ENCODE assay signal across 8 cellular contexts in genomic region chr5:171387970-171388815, GRCh38. TPM values are rescaled to one million over a fixed set of nuclear protein-coding genes. Genes with fewer than 3 reads are reported as not detected.
DNase-seq lines count a peak whose midpoint lies in the region; ATAC-seq and TF ChIP-seq lines count a peak whose summit lies in the region.

No MANE protein-coding gene starts in this region.

- peaks cover 58% of the 10 kb centered on the region for H3K36me3 Mint-ChIP-seq in activated naive CD8-positive, alpha-beta T cell treated with anti-CD3 and anti-CD28 coated beads, Interleukin-2, amount 50 U/mL, for 24 hours (ENCODE audit: low read depth)

- no peak for TF ChIP-seq EP300 in upper lobe of left lung (IDR thresholded peaks at IDR 0.05)

- H3K27ac ChIP-seq in KMS-11 (peak overlapping the region; percentile 74), heart left ventricle (peak overlapping the region; percentile 73 to 95 (median 88)), upper lobe of left lung (peak overlapping the region; percentile 89 to 95 (median 92))

- peaks cover 47% of the 10 kb centered on the region for H4K20me1 ChIP-seq in KMS-11 (ENCODE audit: insufficient read depth)

- peaks cover 11% of the 10 kb centered on the region for H3K27me3 Mint-ChIP-seq in activated naive CD8-positive, alpha-beta T cell treated with anti-CD3 and anti-CD28 coated beads, Interleukin-2, amount 50 U/mL, for 24 hours

- TF ChIP-seq CTCF in KMS-11 (conservative IDR thresholded peaks at IDR 0.05; ENCODE audit: low read depth, low read length) (no peak), heart left ventricle (IDR thresholded peaks at IDR 0.05) (no peak), upper lobe of left lung (IDR thresholded peaks at IDR 0.05) (no peak)

- H3K36me3 ChIP-seq in KMS-11 (ENCODE audit: insufficient read depth) (peaks cover 29% of the 10 kb centered on the region; the same call in 1 of the 2 replicates), heart left ventricle (peaks cover 0 to 33% (median 23%) of the 10 kb centered on the region in 9 donors), upper lobe of left lung (peaks cover 5 to 24% (median 15%) of the 10 kb centered on the region in 4 donors)

- no peak overlapping the region for H2AFZ ChIP-seq in KMS-11 (ENCODE audit: low read depth)

- H3K4me3 ChIP-seq in KMS-11 (IDR thresholded peaks at IDR 0.05; ENCODE audit: insufficient read depth, low read depth, low read length) (no peak overlapping the region), heart left ventricle (peak overlapping the region; percentile 67 to 99 (median 84)), upper lobe of left lung (peak overlapping the region; percentile 81 to 96 (median 90))

- TF ChIP-seq POLR2A in heart left ventricle (IDR thresholded peaks at IDR 0.05) = no peak
- TF ChIP-seq POLR2A in upper lobe of left lung (IDR thresholded peaks at IDR 0.05) = no peak

- no peaks in the 10 kb centered on the region for H3K9me3 Mint-ChIP-seq in activated naive CD8-positive, alpha-beta T cell treated with anti-CD3 and anti-CD28 coated beads, Interleukin-2, amount 50 U/mL, for 24 hours

- peaks cover 70% of the 10 kb centered on the region for H3K4me1 Mint-ChIP-seq in activated naive CD8-positive, alpha-beta T cell treated with anti-CD3 and anti-CD28 coated beads, Interleukin-2, amount 50 U/mL, for 24 hours

- no peaks in the 10 kb centered on the region for H3K27me3 ChIP-seq in KMS-11 (ENCODE audit: insufficient read depth, low read depth)
- H3K27me3 ChIP-seq in heart left ventricle = no peaks in the 10 kb centered on the region
- no peaks in the 10 kb centered on the region for H3K27me3 ChIP-seq in upper lobe of left lung

- H3K4me3 Mint-ChIP-seq in activated naive CD8-positive, alpha-beta T cell treated with anti-CD3 and anti-CD28 coated beads, Interleukin-2, amount 50 U/mL, for 24 hours = peak overlapping the region; percentile 98

- intact Hi-C loops in heart left ventricle (cut with DNase I) = no loop called here
- intact Hi-C loops in posterior vena cava (cut with DNase I) = no loop called here

- DNase-seq in EL (peak; percentile 83), SW 1271 (lab: John Stamatoyannopoulos, UW) (peak; percentile 52 to 80), heart left ventricle (peak; percentile 71 to 83 (median 75)), posterior vena cava (ENCODE audit: low spot score) (peak; percentile 93), upper lobe of left lung (peak; percentile 76 to 94)
- DNase-seq in activated naive CD8-positive, alpha-beta T cell treated with anti-CD3 and anti-CD28 coated beads, Interleukin-2, amount 50 U/mL, for 24 hours = peak; percentile 88

- H3K9ac ChIP-seq in KMS-11 = peak overlapping the region; percentile 97

- peak overlapping the region; percentile 100 for H3K27ac Mint-ChIP-seq in activated naive CD8-positive, alpha-beta T cell treated with anti-CD3 and anti-CD28 coated beads, Interleukin-2, amount 50 U/mL, for 24 hours

- H3K9me3 ChIP-seq in heart left ventricle (no peaks in the 10 kb centered on the region), upper lobe of left lung (no peaks in the 10 kb centered on the region)

- WGBS in heart left ventricle, 4 donors = 0 to 2% (median 1%) methylated on average over 44 to 56 of the region's 56 CpGs
- 0 to 2% methylated on average over 28 to 44 of the region's 56 CpGs for WGBS in upper lobe of left lung, 2 donors

- peak overlapping the region; percentile 83 for H3K4me2 ChIP-seq in KMS-11

- peaks cover 55% of the 10 kb centered on the region for H3K79me2 ChIP-seq in KMS-11 (ENCODE audit: insufficient read depth, low read depth)

- ATAC-seq in GM21619 (IDR thresholded peaks at IDR 0.05; ENCODE audit: unreplicated experiment) (peak; percentile 38), heart left ventricle (peak; percentile 15 to 62 (median 48)), upper lobe of left lung (ENCODE audit: low FRiP score in 2 of 2) (peak; percentile 75 to 80)
- ATAC-seq in activated naive CD8-positive, alpha-beta T cell treated with anti-CD3 and anti-CD28 coated beads, Interleukin-2, amount 50 U/mL, for 24 hours = peak; percentile 35

- peaks cover 38% of the 10 kb centered on the region for H3K4me1 ChIP-seq in KMS-11 (ENCODE audit: low read depth, poor library complexity, severe bottlenecking)
- H3K4me1 ChIP-seq in heart left ventricle = peaks cover 4 to 45% (median 29%) of the 10 kb centered on the region in 12 donors
- peaks cover 20 to 47% (median 30%) of the 10 kb centered on the region in 4 donors for H3K4me1 ChIP-seq in upper lobe of left lung

RNA-seq across cellular contexts. Expression of gene NPM1, which starts 0.5 kb away (rescaled TPM):
- total RNA-seq in heart left ventricle (100 to 1,000 TPM; 240 to 569 (median 442) TPM), posterior vena cava (100 to 1,000 TPM; 500 to 508 TPM), upper lobe of left lung (100 to 1,000 TPM; 289 to 646 (median 517) TPM)
- polyA plus RNA-seq in heart left ventricle = 1,000 to 10,000 TPM in 1 of 2 donors, 100 to 1,000 TPM in 1; 417 to 1,458 TPM

RNA-seq across cellular contexts. Expression of gene FGF18, which starts 31.3 kb away (rescaled TPM):
- total RNA-seq in heart left ventricle (10 to 100 TPM in 7 of 9 donors, 1 to 10 TPM in 2; 6.8 to 63.0 (median 23.1) TPM), posterior vena cava (10 to 100 TPM in 1 of 2 donors, 1 to 10 TPM in 1; 6.6 to 11.5 TPM), upper lobe of left lung (1 to 10 TPM in 4 of 6 donors, under 1 TPM in 2; 0.44 to 4.6 (median 1.4) TPM)
- 1 to 10 TPM; 3.4 to 5.5 TPM for polyA plus RNA-seq in heart left ventricle
